In genomic region chr6:108157972-108158441, GRCh38 we compare ENCODE assay signal across 9 cellular contexts. TPM values are rescaled to one million over a fixed set of nuclear protein-coding genes. Genes with fewer than 3 reads are reported as not detected.
DNase-seq lines count a peak whose midpoint lies in the region; ATAC-seq and TF ChIP-seq lines count a peak whose summit lies in the region.
"Had no signal": no experiment of that assay in that cellular context is flagged by ENCODE, and none has a peak within 500 bp of the region (broad histone marks: within the 10 kb centered on the region; RNA-seq: fewer than 3 reads in every experiment).

No MANE protein-coding gene starts in this region.

- H3K27me3 ChIP-seq in ectodermal cell (ENCODE audit: control insufficient read depth, insufficient read depth, low read length, poor library complexity, severe bottlenecking) (peaks cover 99% of the 10 kb centered on the region), trophoblast cell (ENCODE audit: insufficient read depth, low read length) (peaks cover 59% of the 10 kb centered on the region), ovary (no peaks in the 10 kb centered on the region)

- peak overlapping the region; percentile 23 for H3K4me3 Mint-ChIP-seq in Calu3 (ENCODE audit: low read depth, unreplicated experiment)

- peak overlapping the region; percentile 20 for H3K4me3 ChIP-seq in ectodermal cell (ENCODE audit: insufficient read depth, low read depth, low read length)
- H3K4me3 ChIP-seq in trophoblast cell (ENCODE audit: low read depth, low read length): no peak overlapping the region
- H3K4me3 ChIP-seq in ovary: no peak overlapping the region

- no peak for ATAC-seq in omental fat pad (ENCODE audit: low FRiP score)
- ATAC-seq in GM19324 (IDR thresholded peaks at IDR 0.05; ENCODE audit: low FRiP score, unreplicated experiment): no peak

- peak overlapping the region; percentile 37 for H3K23ac ChIP-seq in trophoblast cell (ENCODE audit: low read length)

- H3K27ac ChIP-seq in ectodermal cell (ENCODE audit: insufficient read depth, low read depth, low read length, poor library complexity, severe bottlenecking) (peak overlapping the region; percentile 2), trophoblast cell (ENCODE audit: low read depth, low read length) (no peak overlapping the region), ovary (no peak overlapping the region)

- H3K79me2 ChIP-seq in trophoblast cell (ENCODE audit: control insufficient read depth, insufficient read depth, low read length, poor library complexity): no peaks in the 10 kb centered on the region

- H3K4me2 ChIP-seq in trophoblast cell (ENCODE audit: low read length): peak overlapping the region; percentile 43

- H3K9me3 ChIP-seq in ectodermal cell (ENCODE audit: control insufficient read depth, low read length) (no peaks in the 10 kb centered on the region), trophoblast cell (ENCODE audit: insufficient read depth, low read depth, low read length) (peaks cover 4% of the 10 kb centered on the region), ovary (peaks cover 0 to 3% of the 10 kb centered on the region in 2 donors)

- no peak overlapping the region for H3K14ac ChIP-seq in trophoblast cell (ENCODE audit: low read length)

- no peak overlapping the region for H3K27ac Mint-ChIP-seq in Calu3 (ENCODE audit: unreplicated experiment)

- TF ChIP-seq EP300 in ovary (IDR thresholded peaks at IDR 0.05): no peak

- H3K36me3 ChIP-seq in ectodermal cell (ENCODE audit: control insufficient read depth, insufficient read depth, low read length): no peaks in the 10 kb centered on the region
- H3K36me3 ChIP-seq in trophoblast cell (ENCODE audit: control insufficient read depth in 1 of 2, insufficient read depth in 2 of 2, low read length in 2 of 2): no peaks in the 10 kb centered on the region
- H3K36me3 ChIP-seq in ovary: no peaks in the 10 kb centered on the region

- peaks cover 12% of the 10 kb centered on the region for H3K4me1 Mint-ChIP-seq in Calu3 (ENCODE audit: low read depth, unreplicated experiment)

- DNase-seq in Calu3: no peak
- peak; percentile 21 for DNase-seq in NAMALWA (ENCODE audit: low spot score)
- DNase-seq in trophoblast cell: peak in 1 of 2 donors; percentile 31
- no peak for DNase-seq in HuH-7.5 (ENCODE audit: low spot score)
- DNase-seq in omental fat pad (ENCODE audit: low spot score): no peak
- no peak for DNase-seq in ovary

- no peak overlapping the region for H2BK12ac ChIP-seq in trophoblast cell (ENCODE audit: low read length)

- H4K91ac ChIP-seq in trophoblast cell (ENCODE audit: low read depth, low read length): no peak overlapping the region

- intact Hi-C loops in Calu3 (cut with micrococcal nuclease; ENCODE audit: unreplicated experiment): no loop called here
- intact Hi-C loops in ovary (cut with DNase I): no loop called here

- CTCF ChIA-PET in Calu3 (lab: Charles Lee): interaction anchor here (0.7 kb wide), 1 partner anchor 335 kb away, joined by 5 read pairs; no protein-coding TSS in a partner anchor

- H2AFZ ChIP-seq in trophoblast cell (ENCODE audit: insufficient read depth, low read length, poor library complexity): no peak overlapping the region

- H3K9ac ChIP-seq in trophoblast cell (ENCODE audit: low read length): no peak overlapping the region

- no peak overlapping the region for H2BK120ac ChIP-seq in trophoblast cell (ENCODE audit: insufficient read depth, low read length, poor library complexity)

- no TSS peak for BruUV-seq in Calu3 (replicated peaks; lab: Mats Ljungman, UMichigan)

- H2AK5ac ChIP-seq in trophoblast cell (ENCODE audit: low read length): no peak overlapping the region

- H4K12ac ChIP-seq in trophoblast cell (ENCODE audit: low read depth, low read length): no peak overlapping the region

- H3K9me3 Mint-ChIP-seq in Calu3 (ENCODE audit: low read depth, unreplicated experiment): no peaks in the 10 kb centered on the region

- WGBS in ectodermal cell, 2 experiments: 0 to 1% methylated on average over 37 of the region's 37 CpGs
- WGBS in trophoblast cell (ENCODE audit: extremely low coverage, insufficient coverage, insufficient read length): no CpG with 5 or more reads among the region's 37 CpGs
- 4 to 7% (median 5%) methylated on average over 32 to 37 of the region's 37 CpGs for WGBS in ovary, 3 donors

- TF ChIP-seq POLR2A in ovary (IDR thresholded peaks at IDR 0.05): no peak

- H3K18ac ChIP-seq in trophoblast cell (ENCODE audit: low read length): no peak overlapping the region

- peaks cover 88% of the 10 kb centered on the region for H3K27me3 Mint-ChIP-seq in Calu3 (ENCODE audit: unreplicated experiment)

- no peak for TF ChIP-seq CTCF in Calu3 (IDR thresholded peaks at IDR 0.05; ENCODE audit: unreplicated experiment)
- TF ChIP-seq CTCF in omental fat pad (IDR thresholded peaks at IDR 0.05): no peak
- no peak for TF ChIP-seq CTCF in ovary (IDR thresholded peaks at IDR 0.05)

- H3K4me1 ChIP-seq in ectodermal cell (ENCODE audit: control insufficient read depth, insufficient read depth, low read length) (peaks cover 31% of the 10 kb centered on the region), trophoblast cell (ENCODE audit: control insufficient read depth in 1 of 2, insufficient read depth in 2 of 2, low read length in 2 of 2) (peaks cover 2 to 3% of the 10 kb centered on the region in 2 experiments), ovary (ENCODE audit: insufficient read depth) (peaks cover 5% of the 10 kb centered on the region)

- peaks cover 5% of the 10 kb centered on the region for H3K36me3 Mint-ChIP-seq in Calu3 (ENCODE audit: insufficient read depth, unreplicated experiment)

- H2BK5ac ChIP-seq in trophoblast cell (ENCODE audit: low read depth, low read length, poor library complexity): no peak overlapping the region

- H3K79me1 ChIP-seq in trophoblast cell (ENCODE audit: low read length): no peaks in the 10 kb centered on the region

- no peak overlapping the region for H4K8ac ChIP-seq in trophoblast cell (ENCODE audit: low read depth, low read length)

- H3K4ac ChIP-seq in trophoblast cell (ENCODE audit: low read depth, low read length): no peak overlapping the region

RNA-seq across cellular contexts. Expression of gene NR2E1, which starts 7.8 kb away (rescaled TPM):
- total RNA-seq in Calu3 (2022) (not detected in 2 replicates), omental fat pad (not detected), ovary (not detected)
- 0.63 TPM for polyA plus RNA-seq in ectodermal cell (2013, experiment 1 of 4)
- 1.0 TPM for polyA plus RNA-seq in ectodermal cell (2013, experiment 2 of 4)
- 0.37 TPM for polyA plus RNA-seq in ectodermal cell (2013, experiment 3 of 4)
- polyA plus RNA-seq in ectodermal cell (2013, experiment 4 of 4): 0.73 TPM
- polyA plus RNA-seq in trophoblast cell (2013): not detected in 2 replicates
- under 1 TPM in 1 of 2 donors, not detected in 1; 0.02 TPM for polyA plus RNA-seq in ovary
- total RNA-seq: myocyte had no signal
